ENCODE assay signal across 28 cellular contexts in genomic region chr10:3568392-3568791, GRCh38.
"Had no signal": no experiment of that assay in that cellular context is flagged by ENCODE, and none has a peak within 500 bp of the region (broad histone marks: within the 10 kb centered on the region; RNA-seq: fewer than 3 reads in every experiment).

No MANE protein-coding gene starts in this region.

- DNase-seq: effector CD8-positive, alpha-beta T cell; endodermal cell; foreskin keratinocyte; heart left ventricle; kidney; mucosa of descending colon; naive B cell; stimulated activated CD4-positive, alpha-beta T cell treated with anti-CD3 and anti-CD28 coated beads, Interleukin-12 subunit alpha, Interleukin-12 subunit beta, amount 100 ng/mL, for 4 hours; stimulated activated CD4-positive, alpha-beta T cell treated with anti-CD3 and anti-CD28 coated beads, Interleukin-1b, Interleukin-23, amount 100 ng/mL, for 48 hours; stimulated activated CD4-positive, alpha-beta T cell treated with anti-CD3 and anti-CD28 coated beads, Interleukin-4, amount 100 ng/mL, for 1 hour; stimulated activated CD8-positive, alpha-beta memory T cell treated with anti-CD3 and anti-CD28 coated beads, Interleukin-4, amount 100 ng/mL, for 48 hours; stimulated activated naive CD4-positive, alpha-beta T cell; stimulated activated naive CD8-positive, alpha-beta T cell treated with anti-CD3 and anti-CD28 coated beads, Interleukin-15, amount 100 ng/mL, for 72 hours; thyroid gland; trophoblast cell had no signal

- H3K27ac Mint-ChIP-seq: dendritic cell treated with granulocyte-macrophage colony-stimulating factor and Interleukin-4, amounts not matched to agents 40 ng/mL and 50 ng/mL, for 4 days; endodermal cell; memory B cell; mesothelial cell of epicardium; naive B cell; natural killer cell treated with Interleukin-12 subunit alpha and Interleukin-12 subunit beta and Interleukin-15 and Interleukin-18, amount 100 ng/mL, for 72 hours had no signal

- H3K27me3 ChIP-seq: foreskin keratinocyte, gastroesophageal sphincter, heart left ventricle, hepatocyte, right atrium auricular region, thyroid gland, vagina had no signal

- H3K36me3 Mint-ChIP-seq: memory B cell; mesothelial cell of epicardium; naive B cell; natural killer cell treated with Interleukin-12 subunit alpha and Interleukin-12 subunit beta and Interleukin-15 and Interleukin-18, amount 100 ng/mL, for 72 hours had no signal

- H3K9me3 Mint-ChIP-seq: memory B cell; mesothelial cell of epicardium; natural killer cell treated with Interleukin-12 subunit alpha and Interleukin-12 subunit beta and Interleukin-15 and Interleukin-18, amount 100 ng/mL, for 72 hours; neural crest cell had no signal

- H3K4me1 Mint-ChIP-seq: memory B cell; naive B cell; stimulated activated naive CD8-positive, alpha-beta T cell treated with anti-CD3 and anti-CD28 coated beads, Interleukin-15, amount 100 ng/mL, for 72 hours had no signal

- H3K4me3 ChIP-seq: gastroesophageal sphincter, heart left ventricle, hepatocyte, lung, mucosa of descending colon, prostate gland, right atrium auricular region, smooth muscle cell, thyroid gland, vagina had no signal

- H3K4me1 ChIP-seq: foreskin keratinocyte, prostate gland, thyroid gland, vagina had no signal

- H3K27ac ChIP-seq: epithelial cell of prostate, foreskin keratinocyte, gastroesophageal sphincter, heart left ventricle, hepatocyte, prostate gland, right atrium auricular region, thyroid gland, vagina had no signal

- H3K36me3 ChIP-seq: gastroesophageal sphincter, heart left ventricle, prostate gland, right atrium auricular region, thyroid gland, vagina had no signal

- H3K27me3 Mint-ChIP-seq: dendritic cell treated with granulocyte-macrophage colony-stimulating factor and Interleukin-4, amounts not matched to agents 40 ng/mL and 50 ng/mL, for 4 days; naive B cell; stimulated activated naive CD8-positive, alpha-beta T cell treated with anti-CD3 and anti-CD28 coated beads, Interleukin-15, amount 100 ng/mL, for 72 hours had no signal

- H3K4me3 Mint-ChIP-seq: dendritic cell treated with granulocyte-macrophage colony-stimulating factor and Interleukin-4, amounts not matched to agents 40 ng/mL and 50 ng/mL, for 4 days; endodermal cell; memory B cell; mesothelial cell of epicardium; naive B cell; natural killer cell treated with Interleukin-12 subunit alpha and Interleukin-12 subunit beta and Interleukin-15 and Interleukin-18, amount 100 ng/mL, for 72 hours; neural crest cell; stimulated activated naive CD8-positive, alpha-beta T cell treated with anti-CD3 and anti-CD28 coated beads, Interleukin-15, amount 100 ng/mL, for 72 hours had no signal

- H3K9me3 ChIP-seq: mucosa of descending colon, prostate gland, thyroid gland, vagina had no signal
